ENCODE assay signal across 21 cellular contexts in the genomic region with DNA sequence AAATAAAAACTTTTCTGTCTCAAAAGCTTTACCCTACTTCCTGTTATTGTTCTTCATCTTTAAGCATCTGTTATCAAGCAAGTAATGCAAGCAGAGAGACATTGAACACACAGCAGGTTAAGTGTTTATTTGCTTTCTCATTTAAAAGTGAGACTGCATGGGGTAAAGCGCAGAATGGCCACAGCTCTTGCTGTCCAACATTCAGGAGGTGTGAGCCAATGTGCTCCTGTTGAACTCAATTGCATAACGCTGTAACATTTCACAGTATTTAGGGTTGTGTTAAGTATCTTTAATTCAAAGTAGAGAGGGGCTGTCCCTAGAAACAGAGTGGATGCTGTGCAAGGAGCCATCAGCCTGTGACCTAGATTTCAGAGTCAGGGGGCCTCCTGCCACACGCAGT.
A peak's percentile ranks its signal among the peaks of the same experiment; 100 is the strongest.
DNase-seq lines count a peak whose midpoint lies in the region; ATAC-seq and TF ChIP-seq lines count a peak whose summit lies in the region.
"Had no signal": no experiment of that assay in that cellular context is flagged by ENCODE, and none has a peak within 500 bp of the region (broad histone marks: within the 10 kb centered on the region; RNA-seq: fewer than 3 reads in every experiment).

No MANE protein-coding gene starts in this region.

- H3K4me3 ChIP-seq in GM23338 (no peak overlapping the region), ectodermal cell (ENCODE audit: insufficient read depth, low read depth, low read length) (no peak overlapping the region), neural progenitor cell (no peak overlapping the region)
- H3K4me3 ChIP-seq: breast epithelium, lung had no signal

- H3K9ac ChIP-seq in neural progenitor cell = no peak overlapping the region
- H3K9ac ChIP-seq: parathyroid adenoma had no signal

- H3K27ac Mint-ChIP-seq in GM23338 (peak overlapping the region; percentile 97), neural progenitor cell (peak overlapping the region; percentile 93), endothelial cell (ENCODE audit: unreplicated experiment) (no peak overlapping the region)
- H3K27ac Mint-ChIP-seq: activated naive CD8-positive, alpha-beta T cell treated with anti-CD3 and anti-CD28 coated beads for 36 hours; dendritic cell treated with granulocyte-macrophage colony-stimulating factor and Interleukin-4, amounts not matched to agents 40 ng/mL and 50 ng/mL, for 4 days; naive B cell had no signal

- peak overlapping the region; percentile 88 for H3K27ac ChIP-seq in GM23338 (ENCODE audit: low read depth)
- peak overlapping the region; percentile 70 for H3K27ac ChIP-seq in ectodermal cell (ENCODE audit: insufficient read depth, low read depth, low read length, poor library complexity, severe bottlenecking)
- no peak overlapping the region for H3K27ac ChIP-seq in neural progenitor cell
- H3K27ac ChIP-seq: breast epithelium, parathyroid adenoma had no signal

- H4K20me1 ChIP-seq in GM23338 (replicated peaks; ENCODE audit: insufficient read depth) (no peaks in the 10 kb centered on the region), neural progenitor cell (ENCODE audit: low read depth) (no peaks in the 10 kb centered on the region)

- H3K4me3 Mint-ChIP-seq in GM23338 (peak overlapping the region; percentile 39; the same call in 2 of the 3 replicates), neural progenitor cell (no peak overlapping the region), endothelial cell (ENCODE audit: unreplicated experiment) (no peak overlapping the region)
- H3K4me3 Mint-ChIP-seq: activated naive CD8-positive, alpha-beta T cell treated with anti-CD3 and anti-CD28 coated beads for 36 hours; dendritic cell treated with granulocyte-macrophage colony-stimulating factor and Interleukin-4, amounts not matched to agents 40 ng/mL and 50 ng/mL, for 4 days; naive B cell had no signal

- no peaks in the 10 kb centered on the region for H3K9me3 Mint-ChIP-seq in GM23338
- H3K9me3 Mint-ChIP-seq in neural progenitor cell = no peaks in the 10 kb centered on the region
- no peaks in the 10 kb centered on the region for H3K9me3 Mint-ChIP-seq in endothelial cell (ENCODE audit: unreplicated experiment)
- H3K9me3 Mint-ChIP-seq: dendritic cell treated with granulocyte-macrophage colony-stimulating factor and Interleukin-4, amounts not matched to agents 40 ng/mL and 50 ng/mL, for 4 days had no signal

- H3K27me3 Mint-ChIP-seq in GM23338 (ENCODE audit: insufficient read depth, low read depth, poor library complexity) (peaks cover 6% of the 10 kb centered on the region), neural progenitor cell (ENCODE audit: insufficient read depth, low read depth) (peaks cover 2% of the 10 kb centered on the region), endothelial cell (ENCODE audit: unreplicated experiment) (no peaks in the 10 kb centered on the region)
- H3K27me3 Mint-ChIP-seq: activated naive CD8-positive, alpha-beta T cell treated with anti-CD3 and anti-CD28 coated beads for 36 hours; dendritic cell treated with granulocyte-macrophage colony-stimulating factor and Interleukin-4, amounts not matched to agents 40 ng/mL and 50 ng/mL, for 4 days; naive B cell had no signal

- TF ChIP-seq CTCF in GM23338 (conservative IDR thresholded peaks at IDR 0.05; ENCODE audit: low read depth in 2 of 2) (no peak), neural progenitor cell (IDR thresholded peaks at IDR 0.05) (no peak), endothelial cell (IDR thresholded peaks at IDR 0.05; ENCODE audit: unreplicated experiment) (no peak)

- no peaks in the 10 kb centered on the region for H3K9me3 ChIP-seq in ectodermal cell (ENCODE audit: control insufficient read depth, low read length)
- H3K9me3 ChIP-seq in neural progenitor cell (ENCODE audit: low read depth) = no peaks in the 10 kb centered on the region
- H3K9me3 ChIP-seq: breast epithelium, Caco-2 had no signal

- 25 to 32% methylated on average over 3 of the region's 3 CpGs for WGBS in ectodermal cell, 2 experiments

- H3K4me1 ChIP-seq in GM23338 (ENCODE audit: insufficient read depth) (peaks cover 38% of the 10 kb centered on the region), ectodermal cell (ENCODE audit: control insufficient read depth, insufficient read depth, low read length) (peaks cover 12% of the 10 kb centered on the region), neural progenitor cell (peaks cover 30% of the 10 kb centered on the region)
- H3K4me1 ChIP-seq: breast epithelium, Caco-2, parathyroid adenoma had no signal

- H3K27me3 ChIP-seq in GM23338 (ENCODE audit: insufficient read depth) (no peaks in the 10 kb centered on the region), ectodermal cell (ENCODE audit: control insufficient read depth, insufficient read depth, low read length, poor library complexity, severe bottlenecking) (no peaks in the 10 kb centered on the region), neural progenitor cell (no peaks in the 10 kb centered on the region)
- H3K27me3 ChIP-seq: breast epithelium had no signal

- ATAC-seq in GM23338 (peak; percentile 92), HG02642 (IDR thresholded peaks at IDR 0.05; ENCODE audit: poor library complexity, unreplicated experiment) (no peak)

- no peak overlapping the region for H2AFZ ChIP-seq in GM23338
- peak overlapping the region; percentile 97 for H2AFZ ChIP-seq in neural progenitor cell (replicated peaks)

- no peaks in the 10 kb centered on the region for H3K79me2 ChIP-seq in GM23338 (replicated peaks; ENCODE audit: insufficient read depth)
- no peaks in the 10 kb centered on the region for H3K79me2 ChIP-seq in neural progenitor cell (ENCODE audit: low read depth)
- H3K79me2 ChIP-seq: parathyroid adenoma had no signal

- no peaks in the 10 kb centered on the region for H3F3A ChIP-seq in GM23338 (replicated peaks; ENCODE audit: low read depth)
- peaks cover 13% of the 10 kb centered on the region for H3F3A ChIP-seq in neural progenitor cell (ENCODE audit: low read depth)

- H3K36me3 ChIP-seq in GM23338 (ENCODE audit: insufficient read depth) (no peaks in the 10 kb centered on the region), ectodermal cell (ENCODE audit: control insufficient read depth, insufficient read depth, low read length) (no peaks in the 10 kb centered on the region), neural progenitor cell (no peaks in the 10 kb centered on the region)
- H3K36me3 ChIP-seq: breast epithelium had no signal

- H3K36me3 Mint-ChIP-seq in GM23338 (ENCODE audit: low read depth) (no peaks in the 10 kb centered on the region), neural progenitor cell (no peaks in the 10 kb centered on the region), endothelial cell (ENCODE audit: low read depth, unreplicated experiment) (no peaks in the 10 kb centered on the region)
- H3K36me3 Mint-ChIP-seq: activated naive CD8-positive, alpha-beta T cell treated with anti-CD3 and anti-CD28 coated beads for 36 hours; naive B cell had no signal

- DNase-seq in GM23338 (ENCODE audit: low spot score) (peak; percentile 73), NCI-H1417 treated with DMSO at 0.1 percent for 48 hours (lab: John Stamatoyannopoulos, UW) (peak; percentile 86), neural progenitor cell (ENCODE audit: low spot score) (peak; percentile 18), endothelial cell (ENCODE audit: low spot score) (no peak), T-helper 1 cell (no peak)
- DNase-seq: activated CD8-positive, alpha-beta memory T cell treated with anti-CD3 and anti-CD28 coated beads for 24 hours; activated naive CD8-positive, alpha-beta T cell treated with anti-CD3 and anti-CD28 coated beads for 36 hours; Caco-2; erythroblast; KG1; MV-4-11; naive B cell; NCI-H524; SIG-M5; stimulated activated CD4-positive, alpha-beta T cell treated with anti-CD3 and anti-CD28 coated beads, Interleukin-4, amount 100 ng/mL, for 1 hour had no signal

- H3K9me2 ChIP-seq in GM23338 (ENCODE audit: insufficient read depth) = no peaks in the 10 kb centered on the region

- peaks cover 56% of the 10 kb centered on the region for H3K4me1 Mint-ChIP-seq in GM23338
- H3K4me1 Mint-ChIP-seq in neural progenitor cell = peaks cover 30% of the 10 kb centered on the region
- peaks cover 13% of the 10 kb centered on the region for H3K4me1 Mint-ChIP-seq in endothelial cell (ENCODE audit: unreplicated experiment)
- H3K4me1 Mint-ChIP-seq: activated naive CD8-positive, alpha-beta T cell treated with anti-CD3 and anti-CD28 coated beads for 36 hours; naive B cell had no signal

- peak overlapping the region; percentile 20; the same call in 1 of the 2 replicates for H3K4me2 ChIP-seq in GM23338
- peak overlapping the region; percentile 11 for H3K4me2 ChIP-seq in neural progenitor cell

TF ChIP-seq in GM23338, 12 proteins besides CTCF, POLR2A, EP300 and RAD21:
- TF ChIP-seq, protein P1, sequence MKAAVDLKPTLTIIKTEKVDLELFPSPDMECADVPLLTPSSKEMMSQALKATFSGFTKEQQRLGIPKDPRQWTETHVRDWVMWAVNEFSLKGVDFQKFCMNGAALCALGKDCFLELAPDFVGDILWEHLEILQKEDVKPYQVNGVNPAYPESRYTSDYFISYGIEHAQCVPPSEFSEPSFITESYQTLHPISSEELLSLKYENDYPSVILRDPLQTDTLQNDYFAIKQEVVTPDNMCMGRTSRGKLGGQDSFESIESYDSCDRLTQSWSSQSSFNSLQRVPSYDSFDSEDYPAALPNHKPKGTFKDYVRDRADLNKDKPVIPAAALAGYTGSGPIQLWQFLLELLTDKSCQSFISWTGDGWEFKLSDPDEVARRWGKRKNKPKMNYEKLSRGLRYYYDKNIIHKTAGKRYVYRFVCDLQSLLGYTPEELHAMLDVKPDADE (IDR thresholded peaks at IDR 0.05) = no peak; the same call in 1 of the 2 replicates
- TF ChIP-seq NANOG (IDR thresholded peaks at IDR 0.05; ENCODE audit: borderline replicate concordance) = peak; percentile 97

Comparison
In these comparisons a context has a peak if more than half of its experiments do, and no peak if none do; other contexts are left out.
1. DNase-seq: peak in GM23338 (single experiment), NCI-H1417 treated with DMSO at 0.1 percent for 48 hours (single experiment) and neural progenitor cell (single experiment); none in endothelial cell (single experiment) and T-helper 1 cell (0 of 5).